In the genomic region with DNA sequence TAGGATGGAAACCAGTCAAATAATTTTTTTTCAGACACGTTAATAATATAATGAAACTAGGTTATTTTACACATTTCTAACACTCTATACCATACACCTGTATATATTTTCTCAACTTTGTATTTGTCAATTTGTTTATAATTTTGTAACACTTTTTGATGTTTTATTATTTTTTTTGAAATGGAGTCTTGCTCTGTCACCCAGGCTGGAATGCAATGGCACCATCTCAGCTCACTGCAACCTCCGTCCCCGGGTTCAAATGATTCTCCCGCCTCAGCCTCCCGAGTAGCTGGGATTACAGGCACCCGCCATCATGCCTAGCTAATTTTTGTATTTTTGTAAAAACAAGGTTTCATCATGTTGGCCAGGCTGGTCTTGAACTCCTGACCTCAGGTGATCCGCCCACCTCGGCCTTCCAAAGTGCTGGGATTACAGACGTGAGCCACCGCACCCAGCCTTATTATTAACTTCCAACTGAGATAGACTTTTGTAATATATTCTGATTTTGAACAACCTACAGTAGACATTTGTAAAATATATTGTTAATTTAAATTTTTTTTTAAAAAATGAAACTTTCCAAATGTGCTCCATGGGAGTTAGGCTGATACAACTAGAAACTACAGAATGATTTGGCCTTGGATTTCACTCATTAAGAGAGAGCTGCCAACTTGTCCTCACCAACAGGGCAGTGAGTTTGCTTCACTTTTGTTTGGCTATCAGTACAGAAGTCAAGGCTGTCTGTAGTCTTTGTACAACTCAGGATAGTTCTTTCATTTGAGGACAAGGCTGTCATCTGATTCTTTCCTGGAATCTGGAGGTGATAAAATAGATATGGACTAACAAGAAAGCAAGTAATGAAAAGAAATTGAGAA, we compare ENCODE assay signal across 1 cellular context.
A peak's percentile ranks its signal among the peaks of the same experiment; 100 is the strongest.
TF ChIP-seq lines count a peak whose summit lies in the region.

No MANE protein-coding gene starts in this region.

TF ChIP-seq in HepG2, 621 proteins besides CTCF, POLR2A, EP300 and RAD21 (continued from another document and continues in another):
- TF ChIP-seq, protein P1, sequence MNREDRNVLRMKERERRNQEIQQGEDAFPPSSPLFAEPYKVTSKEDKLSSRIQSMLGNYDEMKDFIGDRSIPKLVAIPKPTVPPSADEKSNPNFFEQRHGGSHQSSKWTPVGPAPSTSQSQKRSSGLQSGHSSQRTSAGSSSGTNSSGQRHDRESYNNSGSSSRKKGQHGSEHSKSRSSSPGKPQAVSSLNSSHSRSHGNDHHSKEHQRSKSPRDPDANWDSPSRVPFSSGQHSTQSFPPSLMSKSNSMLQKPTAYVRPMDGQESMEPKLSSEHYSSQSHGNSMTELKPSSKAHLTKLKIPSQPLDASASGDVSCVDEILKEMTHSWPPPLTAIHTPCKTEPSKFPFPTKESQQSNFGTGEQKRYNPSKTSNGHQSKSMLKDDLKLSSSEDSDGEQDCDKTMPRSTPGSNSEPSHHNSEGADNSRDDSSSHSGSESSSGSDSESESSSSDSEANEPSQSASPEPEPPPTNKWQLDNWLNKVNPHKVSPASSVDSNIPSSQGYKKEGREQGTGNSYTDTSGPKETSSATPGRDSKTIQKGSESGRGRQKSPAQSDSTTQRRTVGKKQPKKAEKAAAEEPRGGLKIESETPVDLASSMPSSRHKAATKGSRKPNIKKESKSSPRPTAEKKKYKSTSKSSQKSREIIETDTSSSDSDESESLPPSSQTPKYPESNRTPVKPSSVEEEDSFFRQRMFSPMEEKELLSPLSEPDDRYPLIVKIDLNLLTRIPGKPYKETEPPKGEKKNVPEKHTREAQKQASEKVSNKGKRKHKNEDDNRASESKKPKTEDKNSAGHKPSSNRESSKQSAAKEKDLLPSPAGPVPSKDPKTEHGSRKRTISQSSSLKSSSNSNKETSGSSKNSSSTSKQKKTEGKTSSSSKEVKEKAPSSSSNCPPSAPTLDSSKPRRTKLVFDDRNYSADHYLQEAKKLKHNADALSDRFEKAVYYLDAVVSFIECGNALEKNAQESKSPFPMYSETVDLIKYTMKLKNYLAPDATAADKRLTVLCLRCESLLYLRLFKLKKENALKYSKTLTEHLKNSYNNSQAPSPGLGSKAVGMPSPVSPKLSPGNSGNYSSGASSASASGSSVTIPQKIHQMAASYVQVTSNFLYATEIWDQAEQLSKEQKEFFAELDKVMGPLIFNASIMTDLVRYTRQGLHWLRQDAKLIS (CRISPR knock-in tag; IDR thresholded peaks at IDR 0.05), result no peak
- TF ChIP-seq SRY (CRISPR knock-in tag; IDR thresholded peaks at IDR 0.05) (no peak), ZFP36L2 (CRISPR knock-in tag; IDR thresholded peaks at IDR 0.05) (no peak), ERF (CRISPR knock-in tag; IDR thresholded peaks at IDR 0.05) (peak; percentile 36; the same call in 1 of the 2 replicates), ELK4 (CRISPR knock-in tag; IDR thresholded peaks at IDR 0.05; ENCODE audit: borderline replicate concordance) (no peak), SALL2 (CRISPR knock-in tag; IDR thresholded peaks at IDR 0.05) (no peak), ZNF619 (CRISPR knock-in tag; IDR thresholded peaks at IDR 0.05) (no peak), KLF12 (CRISPR knock-in tag; IDR thresholded peaks at IDR 0.05; ENCODE audit: borderline replicate concordance) (no peak), ZNF24 (IDR thresholded peaks at IDR 0.05) (no peak), ZNF17 (CRISPR knock-in tag; IDR thresholded peaks at IDR 0.05) (no peak), ZNF75D (CRISPR knock-in tag; IDR thresholded peaks at IDR 0.05; ENCODE audit: borderline replicate concordance) (no peak), FOXA3 (CRISPR knock-in tag; IDR thresholded peaks at IDR 0.05) (peak; percentile 74), ZNF563 (CRISPR knock-in tag; IDR thresholded peaks at IDR 0.05) (no peak), ZFX (CRISPR knock-in tag; IDR thresholded peaks at IDR 0.05; ENCODE audit: low read depth) (no peak), ZNF546 (CRISPR knock-in tag; conservative IDR thresholded peaks at IDR 0.05) (no peak), HDAC1 (CRISPR knock-in tag; IDR thresholded peaks at IDR 0.05) (0 out of 2 replicates have a peak, but pooled peaks have one; percentile 23), ZNF44 (CRISPR knock-in tag; IDR thresholded peaks at IDR 0.05) (no peak), PCBP2 (optimal IDR thresholded peaks at IDR 0.05; ENCODE audit: low read depth, low read length, poor library complexity, severe bottlenecking) (no peak), CAMTA2 (CRISPR knock-in tag; IDR thresholded peaks at IDR 0.05; ENCODE audit: borderline replicate concordance) (no peak), ZNF333 (CRISPR knock-in tag; IDR thresholded peaks at IDR 0.05; ENCODE audit: borderline replicate concordance) (no peak), ZSCAN20 (CRISPR knock-in tag; IDR thresholded peaks at IDR 0.05; ENCODE audit: borderline replicate concordance) (no peak), ZNF484 (CRISPR knock-in tag; IDR thresholded peaks at IDR 0.05; ENCODE audit: borderline replicate concordance, low read depth) (no peak), TEAD3 (CRISPR knock-in tag; optimal IDR thresholded peaks at IDR 0.05; ENCODE audit: borderline replicate concordance) (peak; percentile 60), ZNF30 (CRISPR knock-in tag; IDR thresholded peaks at IDR 0.05) (no peak), RFX1 (IDR thresholded peaks at IDR 0.05) (no peak), KLF15 (CRISPR knock-in tag; IDR thresholded peaks at IDR 0.05; ENCODE audit: borderline replicate concordance) (no peak), SNAI1 (CRISPR knock-in tag; IDR thresholded peaks at IDR 0.05; ENCODE audit: borderline replicate concordance) (no peak), FOXO1 (CRISPR knock-in tag; IDR thresholded peaks at IDR 0.05) (peak; percentile 50; the same call in 1 of the 2 replicates), ZSCAN29 (CRISPR knock-in tag; conservative IDR thresholded peaks at IDR 0.05) (no peak), RORA (CRISPR knock-in tag; IDR thresholded peaks at IDR 0.05) (no peak), ZNF841 (CRISPR knock-in tag; IDR thresholded peaks at IDR 0.05; ENCODE audit: borderline replicate concordance) (no peak), FLYWCH1 (CRISPR knock-in tag; IDR thresholded peaks at IDR 0.05) (no peak), RXRA (CRISPR knock-in tag; IDR thresholded peaks at IDR 0.05) (peak; percentile 76; the same call in 1 of the 2 replicates), MBD4 (IDR thresholded peaks at IDR 0.05; ENCODE audit: borderline replicate concordance, low read length) (no peak), ZNF234 (CRISPR knock-in tag; conservative IDR thresholded peaks at IDR 0.05) (no peak), PHF5A (CRISPR knock-in tag; IDR thresholded peaks at IDR 0.05; ENCODE audit: low read depth, unreplicated experiment) (no peak), MYNN (CRISPR knock-in tag; IDR thresholded peaks at IDR 0.05; ENCODE audit: low read depth) (no peak), NKX3-1 (CRISPR knock-in tag; IDR thresholded peaks at IDR 0.05) (no peak), ZNF644 (CRISPR knock-in tag; IDR thresholded peaks at IDR 0.05; ENCODE audit: low read depth) (peak; percentile 92), CCDC6 (CRISPR knock-in tag; IDR thresholded peaks at IDR 0.05) (no peak), SMARCE1 (IDR thresholded peaks at IDR 0.05; ENCODE audit: borderline replicate concordance) (no peak), ZNF446 (CRISPR knock-in tag; IDR thresholded peaks at IDR 0.05) (no peak), ZNF777 (CRISPR knock-in tag; IDR thresholded peaks at IDR 0.05) (no peak), ZNF746 (CRISPR knock-in tag; IDR thresholded peaks at IDR 0.05) (no peak), KLF11 (CRISPR knock-in tag; IDR thresholded peaks at IDR 0.05) (no peak), FOXK2 (IDR thresholded peaks at IDR 0.05) (no peak), THAP8 (CRISPR knock-in tag; IDR thresholded peaks at IDR 0.05; ENCODE audit: borderline replicate concordance) (no peak), ZNF749 (CRISPR knock-in tag; IDR thresholded peaks at IDR 0.05; ENCODE audit: borderline replicate concordance) (no peak), KMT2A (CRISPR knock-in tag; IDR thresholded peaks at IDR 0.05) (no peak; the same call in 1 of the 2 replicates), MLX (CRISPR knock-in tag; IDR thresholded peaks at IDR 0.05) (0 out of 2 replicates have a peak, but pooled peaks have one; percentile 37), ZNF709 (CRISPR knock-in tag; IDR thresholded peaks at IDR 0.05) (no peak)
- TF ChIP-seq, protein P2, sequence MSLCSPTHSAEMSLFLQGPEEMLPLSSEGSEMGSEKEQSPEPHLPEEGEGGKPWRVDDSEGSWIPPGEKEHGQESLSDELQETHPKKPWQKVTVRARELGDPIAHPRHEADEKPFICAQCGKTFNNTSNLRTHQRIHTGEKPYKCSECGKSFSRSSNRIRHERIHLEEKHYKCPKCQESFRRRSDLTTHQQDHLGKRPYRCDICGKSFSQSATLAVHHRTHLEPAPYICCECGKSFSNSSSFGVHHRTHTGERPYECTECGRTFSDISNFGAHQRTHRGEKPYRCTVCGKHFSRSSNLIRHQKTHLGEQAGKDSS (CRISPR knock-in tag; IDR thresholded peaks at IDR 0.05; ENCODE audit: borderline replicate concordance, low read depth), result no peak
- TF ChIP-seq, protein P3, sequence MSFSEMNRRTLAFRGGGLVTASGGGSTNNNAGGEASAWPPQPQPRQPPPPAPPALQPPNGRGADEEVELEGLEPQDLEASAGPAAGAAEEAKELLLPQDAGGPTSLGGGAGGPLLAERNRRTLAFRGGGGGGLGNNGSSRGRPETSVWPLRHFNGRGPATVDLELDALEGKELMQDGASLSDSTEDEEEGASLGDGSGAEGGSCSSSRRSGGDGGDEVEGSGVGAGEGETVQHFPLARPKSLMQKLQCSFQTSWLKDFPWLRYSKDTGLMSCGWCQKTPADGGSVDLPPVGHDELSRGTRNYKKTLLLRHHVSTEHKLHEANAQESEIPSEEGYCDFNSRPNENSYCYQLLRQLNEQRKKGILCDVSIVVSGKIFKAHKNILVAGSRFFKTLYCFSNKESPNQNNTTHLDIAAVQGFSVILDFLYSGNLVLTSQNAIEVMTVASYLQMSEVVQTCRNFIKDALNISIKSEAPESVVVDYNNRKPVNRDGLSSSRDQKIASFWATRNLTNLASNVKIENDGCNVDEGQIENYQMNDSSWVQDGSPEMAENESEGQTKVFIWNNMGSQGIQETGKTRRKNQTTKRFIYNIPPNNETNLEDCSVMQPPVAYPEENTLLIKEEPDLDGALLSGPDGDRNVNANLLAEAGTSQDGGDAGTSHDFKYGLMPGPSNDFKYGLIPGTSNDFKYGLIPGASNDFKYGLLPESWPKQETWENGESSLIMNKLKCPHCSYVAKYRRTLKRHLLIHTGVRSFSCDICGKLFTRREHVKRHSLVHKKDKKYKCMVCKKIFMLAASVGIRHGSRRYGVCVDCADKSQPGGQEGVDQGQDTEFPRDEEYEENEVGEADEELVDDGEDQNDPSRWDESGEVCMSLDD (CRISPR knock-in tag; IDR thresholded peaks at IDR 0.05; ENCODE audit: borderline replicate concordance), result no peak
- TF ChIP-seq, protein P4, sequence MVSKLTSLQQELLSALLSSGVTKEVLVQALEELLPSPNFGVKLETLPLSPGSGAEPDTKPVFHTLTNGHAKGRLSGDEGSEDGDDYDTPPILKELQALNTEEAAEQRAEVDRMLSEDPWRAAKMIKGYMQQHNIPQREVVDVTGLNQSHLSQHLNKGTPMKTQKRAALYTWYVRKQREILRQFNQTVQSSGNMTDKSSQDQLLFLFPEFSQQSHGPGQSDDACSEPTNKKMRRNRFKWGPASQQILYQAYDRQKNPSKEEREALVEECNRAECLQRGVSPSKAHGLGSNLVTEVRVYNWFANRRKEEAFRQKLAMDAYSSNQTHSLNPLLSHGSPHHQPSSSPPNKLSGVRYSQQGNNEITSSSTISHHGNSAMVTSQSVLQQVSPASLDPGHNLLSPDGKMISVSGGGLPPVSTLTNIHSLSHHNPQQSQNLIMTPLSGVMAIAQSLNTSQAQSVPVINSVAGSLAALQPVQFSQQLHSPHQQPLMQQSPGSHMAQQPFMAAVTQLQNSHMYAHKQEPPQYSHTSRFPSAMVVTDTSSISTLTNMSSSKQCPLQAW (CRISPR knock-in tag; IDR thresholded peaks at IDR 0.05), result no peak
- TF ChIP-seq, protein P5, sequence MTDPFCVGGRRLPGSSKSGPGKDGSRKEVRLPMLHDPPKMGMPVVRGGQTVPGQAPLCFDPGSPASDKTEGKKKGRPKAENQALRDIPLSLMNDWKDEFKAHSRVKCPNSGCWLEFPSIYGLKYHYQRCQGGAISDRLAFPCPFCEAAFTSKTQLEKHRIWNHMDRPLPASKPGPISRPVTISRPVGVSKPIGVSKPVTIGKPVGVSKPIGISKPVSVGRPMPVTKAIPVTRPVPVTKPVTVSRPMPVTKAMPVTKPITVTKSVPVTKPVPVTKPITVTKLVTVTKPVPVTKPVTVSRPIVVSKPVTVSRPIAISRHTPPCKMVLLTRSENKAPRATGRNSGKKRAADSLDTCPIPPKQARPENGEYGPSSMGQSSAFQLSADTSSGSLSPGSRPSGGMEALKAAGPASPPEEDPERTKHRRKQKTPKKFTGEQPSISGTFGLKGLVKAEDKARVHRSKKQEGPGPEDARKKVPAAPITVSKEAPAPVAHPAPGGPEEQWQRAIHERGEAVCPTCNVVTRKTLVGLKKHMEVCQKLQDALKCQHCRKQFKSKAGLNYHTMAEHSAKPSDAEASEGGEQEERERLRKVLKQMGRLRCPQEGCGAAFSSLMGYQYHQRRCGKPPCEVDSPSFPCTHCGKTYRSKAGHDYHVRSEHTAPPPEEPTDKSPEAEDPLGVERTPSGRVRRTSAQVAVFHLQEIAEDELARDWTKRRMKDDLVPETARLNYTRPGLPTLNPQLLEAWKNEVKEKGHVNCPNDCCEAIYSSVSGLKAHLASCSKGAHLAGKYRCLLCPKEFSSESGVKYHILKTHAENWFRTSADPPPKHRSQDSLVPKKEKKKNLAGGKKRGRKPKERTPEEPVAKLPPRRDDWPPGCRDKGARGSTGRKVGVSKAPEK (CRISPR knock-in tag; IDR thresholded peaks at IDR 0.05; ENCODE audit: borderline replicate concordance), result no peak
- TF ChIP-seq, protein P6, sequence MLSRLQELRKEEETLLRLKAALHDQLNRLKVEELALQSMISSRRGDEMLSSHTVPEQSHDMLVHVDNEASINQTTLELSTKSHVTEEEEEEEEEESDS (CRISPR knock-in tag; IDR thresholded peaks at IDR 0.05; ENCODE audit: borderline replicate concordance), result no peak
